ENCODE assay signal across 5 cellular contexts in the genomic region with DNA sequence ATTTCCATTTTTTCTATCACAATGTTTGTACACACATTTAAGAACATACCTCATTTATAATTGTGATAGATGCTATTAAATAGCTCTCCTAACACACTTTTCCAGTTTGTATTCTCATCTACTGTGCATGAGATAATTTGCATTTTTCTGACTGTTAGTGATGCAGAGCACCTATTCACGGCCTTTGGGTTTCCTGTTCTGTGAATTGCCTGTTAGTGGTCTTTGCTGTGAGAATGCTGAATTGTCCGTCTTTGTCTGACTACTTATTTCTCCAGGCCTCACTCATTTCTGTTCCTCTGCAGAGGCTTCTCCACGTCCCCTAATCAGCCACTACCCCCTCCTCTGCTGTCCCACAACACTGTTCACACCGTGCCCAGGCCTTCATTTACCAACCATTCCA. TPM values are rescaled to one million over a fixed set of nuclear protein-coding genes. Genes with fewer than 3 reads are reported as not detected.
"Had no signal": no experiment of that assay in that cellular context is flagged by ENCODE, and none has a peak within 500 bp of the region (broad histone marks: within the 10 kb centered on the region; RNA-seq: fewer than 3 reads in every experiment).

No MANE protein-coding gene starts in this region.

RNA-seq across cellular contexts. Expression of gene PAX5, which starts 40.7 kb away (rescaled TPM):
- total RNA-seq: glomerular endothelial cell, left ventricle myocardium superior, skeletal muscle tissue, tibial nerve had no signal
- polyA plus RNA-seq: right cardiac atrium had no signal
